In genomic region chr14:21537088-21537424, GRCh38 we compare ENCODE assay signal across 15 cellular contexts. TPM values are rescaled to one million over a fixed set of nuclear protein-coding genes. Genes with fewer than 3 reads are reported as not detected.
A peak's percentile ranks its signal among the peaks of the same experiment; 100 is the strongest.
DNase-seq lines count a peak whose midpoint lies in the region; ATAC-seq and TF ChIP-seq lines count a peak whose summit lies in the region.
"Had no signal": no experiment of that assay in that cellular context is flagged by ENCODE, and none has a peak within 500 bp of the region (broad histone marks: within the 10 kb centered on the region; RNA-seq: fewer than 3 reads in every experiment).

No MANE protein-coding gene starts in this region.

- H3K4me1 Mint-ChIP-seq in activated T-cell treated with anti-CD3 and anti-CD28 coated beads, Interleukin-2, amount 50 U/mL, for 72 hours (ENCODE audit: low read depth) = peaks cover 6% of the 10 kb centered on the region
- peaks cover 12% of the 10 kb centered on the region for H3K4me1 Mint-ChIP-seq in mesothelial cell of epicardium
- peaks cover 6% of the 10 kb centered on the region for H3K4me1 Mint-ChIP-seq in T-helper 2 cell treated with Interferon-gamma antibody and Interleukin-4, amounts not matched to agents 5 μg/mL and 100 μg/mL, for 36 hours (ENCODE audit: low read depth)

- H3K27me3 ChIP-seq in stomach = peaks cover 0 to 66% (median 23%) of the 10 kb centered on the region in 3 donors

- no peak overlapping the region for H3K27ac ChIP-seq in coronary artery
- no peak overlapping the region for H3K27ac ChIP-seq in stomach
- H3K27ac ChIP-seq: KMS-11 had no signal

- TF ChIP-seq CTCF in coronary artery (IDR thresholded peaks at IDR 0.05) (no peak), mesothelial cell of epicardium (IDR thresholded peaks at IDR 0.05; ENCODE audit: unreplicated experiment) (no peak), stomach (IDR thresholded peaks at IDR 0.05) (no peak)

- no peaks in the 10 kb centered on the region for H3K36me3 ChIP-seq in stomach

- H3K4me3 ChIP-seq in coronary artery (peak overlapping the region; percentile 62), stomach (peak overlapping the region; percentile 37 to 42 (median 40))

- H3K36me3 Mint-ChIP-seq in activated T-cell treated with anti-CD3 and anti-CD28 coated beads, Interleukin-2, amount 50 U/mL, for 72 hours (ENCODE audit: insufficient read depth in 2 of 2) = no peaks in the 10 kb centered on the region
- H3K36me3 Mint-ChIP-seq in mesothelial cell of epicardium = no peaks in the 10 kb centered on the region
- H3K36me3 Mint-ChIP-seq in T-helper 2 cell treated with Interferon-gamma antibody and Interleukin-4, amounts not matched to agents 5 μg/mL and 100 μg/mL, for 36 hours (ENCODE audit: low read depth) = no peaks in the 10 kb centered on the region

- H3K27me3 Mint-ChIP-seq in activated T-cell treated with anti-CD3 and anti-CD28 coated beads, Interleukin-2, amount 50 U/mL, for 72 hours (ENCODE audit: low read depth) = peaks cover 57% of the 10 kb centered on the region
- H3K27me3 Mint-ChIP-seq in mesothelial cell of epicardium (ENCODE audit: low read depth) = peaks cover 28% of the 10 kb centered on the region
- peaks cover 60% of the 10 kb centered on the region for H3K27me3 Mint-ChIP-seq in T-helper 2 cell treated with Interferon-gamma antibody and Interleukin-4, amounts not matched to agents 5 μg/mL and 100 μg/mL, for 36 hours (ENCODE audit: low read depth)

- no peak for TF ChIP-seq POLR2A in stomach (IDR thresholded peaks at IDR 0.05)

- no peak for ATAC-seq in activated T-cell treated with anti-CD3 and anti-CD28 coated beads, Interleukin-2, amount 50 U/mL, for 72 hours (replicated peaks in 1 of 2)
- ATAC-seq in GM21526 (IDR thresholded peaks at IDR 0.05; ENCODE audit: low FRiP score, unreplicated experiment) = no peak

- WGBS in stomach, 5 donors = 6 to 14% (median 10%) methylated on average over 3 of the region's 3 CpGs

- DNase-seq in activated T-cell treated with anti-CD3 and anti-CD28 coated beads, Interleukin-2, amount 50 U/mL, for 72 hours = no peak
- DNase-seq in activated T-cell treated with anti-CD3 and anti-CD28 coated beads for 4 hours = no peak
- DNase-seq in coronary artery (ENCODE audit: low spot score) = no peak
- DNase-seq in mesothelial cell of epicardium (ENCODE audit: low spot score in 2 of 2, unreplicated experiment in 2 of 2) = no peak
- no peak for DNase-seq in stomach
- no peak for DNase-seq in T-helper 2 cell treated with Interferon-gamma antibody and Interleukin-4, amounts not matched to agents 5 μg/mL and 100 μg/mL, for 36 hours (ENCODE audit: low spot score)
- no peak for DNase-seq in NCI-H2029 (lab: John Stamatoyannopoulos, UW)
- DNase-seq: activated naive CD4-positive, alpha-beta T cell treated with Interleukin-2 at 50 U/mL for 16 hours; HCEC 1CT; NCI-H446; stimulated activated naive CD4-positive, alpha-beta T cell treated with Interleukin-2 at 50 U/mL for 16 hours had no signal

- no peak overlapping the region for H3K27ac Mint-ChIP-seq in activated T-cell treated with anti-CD3 and anti-CD28 coated beads, Interleukin-2, amount 50 U/mL, for 72 hours
- H3K27ac Mint-ChIP-seq in mesothelial cell of epicardium = peak overlapping the region; percentile 37
- H3K27ac Mint-ChIP-seq in T-helper 2 cell treated with Interferon-gamma antibody and Interleukin-4, amounts not matched to agents 5 μg/mL and 100 μg/mL, for 36 hours = no peak overlapping the region

- TF ChIP-seq EP300 in stomach (IDR thresholded peaks at IDR 0.05) = no peak

- H3K4me1 ChIP-seq in stomach = peaks cover 8 to 12% (median 11%) of the 10 kb centered on the region in 4 donors

- H3K9me3 Mint-ChIP-seq in activated T-cell treated with anti-CD3 and anti-CD28 coated beads, Interleukin-2, amount 50 U/mL, for 72 hours = no peaks in the 10 kb centered on the region
- H3K9me3 Mint-ChIP-seq in mesothelial cell of epicardium = no peaks in the 10 kb centered on the region
- no peaks in the 10 kb centered on the region for H3K9me3 Mint-ChIP-seq in T-helper 2 cell treated with Interferon-gamma antibody and Interleukin-4, amounts not matched to agents 5 μg/mL and 100 μg/mL, for 36 hours

- H3K9me3 ChIP-seq in stomach = no peaks in the 10 kb centered on the region

- intact Hi-C loops in stomach (cut with DNase I; ENCODE audit: low total_unique reads) = no loop called here

- H3K4me3 Mint-ChIP-seq in activated T-cell treated with anti-CD3 and anti-CD28 coated beads, Interleukin-2, amount 50 U/mL, for 72 hours = peak overlapping the region; percentile 4 to 8
- peak overlapping the region; percentile 84 for H3K4me3 Mint-ChIP-seq in mesothelial cell of epicardium
- no peak overlapping the region for H3K4me3 Mint-ChIP-seq in T-helper 2 cell treated with Interferon-gamma antibody and Interleukin-4, amounts not matched to agents 5 μg/mL and 100 μg/mL, for 36 hours

RNA-seq across cellular contexts. Expression of gene SALL2, which starts 10.9 kb away (rescaled TPM):
- total RNA-seq in activated T-cell treated with anti-CD3 and anti-CD28 coated beads, Interleukin-2, amount 50 U/mL, for 72 hours = 1 to 10 TPM; 5.3 TPM
- total RNA-seq in mesothelial cell of epicardium = 44.6 to 45.2 TPM (median 45.2 TPM) in 3 replicates
- 10 to 100 TPM in 1 of 5 donors, 1 to 10 TPM in 2, not detected in 2; 3.3 to 15.2 (median 6.5) TPM for total RNA-seq in stomach
- 1 to 10 TPM; 2.5 to 3.1 (median 2.7) TPM for polyA plus RNA-seq in stomach

RNA-seq across cellular contexts. Expression of gene METTL3, which starts 25.9 kb away (rescaled TPM):
- 10 to 100 TPM; 62.1 to 71.0 TPM for total RNA-seq in activated T-cell treated with anti-CD3 and anti-CD28 coated beads, Interleukin-2, amount 50 U/mL, for 72 hours
- total RNA-seq in mesothelial cell of epicardium (68.1 to 74.4 TPM (median 69.0 TPM) in 3 replicates), stomach (10 to 100 TPM; 18.7 to 84.3 (median 63.8) TPM)
- 10 to 100 TPM in 2 of 3 donors, 1 to 10 TPM in 1; 8.6 to 44.6 (median 20.7) TPM for polyA plus RNA-seq in stomach

RNA-seq across cellular contexts. Expression of gene OR10G3, which starts 42.8 kb away (rescaled TPM):
- total RNA-seq in activated T-cell treated with anti-CD3 and anti-CD28 coated beads, Interleukin-2, amount 50 U/mL, for 72 hours = not detected
- not detected in 3 replicates for total RNA-seq in mesothelial cell of epicardium
- total RNA-seq in stomach = not detected
- polyA plus RNA-seq in stomach = not detected
- total RNA-seq: epithelial cell of proximal tubule, liver had no signal
- polyA plus RNA-seq: liver had no signal
